In genomic region chr1:245590726-245591125, GRCh38 we compare ENCODE assay signal across 22 cellular contexts.
DNase-seq lines count a peak whose midpoint lies in the region; TF ChIP-seq lines count a peak whose summit lies in the region.
"Had no signal": no experiment of that assay in that cellular context is flagged by ENCODE, and none has a peak within 500 bp of the region (broad histone marks: within the 10 kb centered on the region; RNA-seq: fewer than 3 reads in every experiment).

No MANE protein-coding gene starts in this region.

- no peaks in the 10 kb centered on the region for H3K36me3 ChIP-seq in neural progenitor cell
- no peaks in the 10 kb centered on the region for H3K36me3 ChIP-seq in tibial artery
- H3K36me3 ChIP-seq: BLaER1, SJSA1 had no signal

- H3K9ac ChIP-seq in neural progenitor cell, result no peak overlapping the region
- H3K9ac ChIP-seq: BLaER1 had no signal

- H3K9me3 ChIP-seq in neural progenitor cell (ENCODE audit: low read depth) (no peaks in the 10 kb centered on the region), tibial artery (no peaks in the 10 kb centered on the region)
- H3K9me3 ChIP-seq: A549, BLaER1, SJSA1 had no signal

- H3K27me3 Mint-ChIP-seq in neural progenitor cell (ENCODE audit: insufficient read depth, low read depth) (no peaks in the 10 kb centered on the region), MCF 10A (ENCODE audit: insufficient read depth, unreplicated experiment) (no peaks in the 10 kb centered on the region)
- H3K27me3 Mint-ChIP-seq: CD4-positive, alpha-beta T cell had no signal

- POLR2A ChIA-PET in RWPE1 (lab: Yijun Ruan, JAX; ENCODE audit: low non-redundant PET) (no interaction called here), MCF 10A (lab: Yijun Ruan, JAX) (interaction anchor here (0.6 kb wide), 1 partner anchor 20 kb away, joined by 3 read pairs; no protein-coding TSS in a partner anchor), GM10248 (lab: Yijun Ruan, JAX) (no interaction called here)

- H3K4me3 ChIP-seq in neural progenitor cell (no peak overlapping the region), tibial artery (no peak overlapping the region)
- H3K4me3 ChIP-seq: A549, BLaER1, SJSA1 had no signal

- H2AFZ ChIP-seq in neural progenitor cell (replicated peaks), result no peak overlapping the region

- TF ChIP-seq CTCF in RWPE1 (conservative IDR thresholded peaks at IDR 0.05; ENCODE audit: low read depth) (no peak), neural progenitor cell (IDR thresholded peaks at IDR 0.05) (no peak), tibial artery (IDR thresholded peaks at IDR 0.05) (no peak), MCF 10A (IDR thresholded peaks at IDR 0.05; ENCODE audit: unreplicated experiment) (no peak), GM10248 (IDR thresholded peaks at IDR 0.05; ENCODE audit: control extremely low read depth, extremely low read depth, low read depth, missing control alignments) (no peak)

- H3K27me3 ChIP-seq in neural progenitor cell, result no peaks in the 10 kb centered on the region
- H3K27me3 ChIP-seq in tibial artery, result peaks cover 0 to 4% of the 10 kb centered on the region in 2 donors
- H3K27me3 ChIP-seq: BLaER1, SJSA1 had no signal

- BruUV-seq in MCF 10A (replicated peaks; lab: Mats Ljungman, UMichigan), result no TSS peak

- H3K27ac ChIP-seq in RWPE1 (no peak overlapping the region), neural progenitor cell (no peak overlapping the region), tibial artery (no peak overlapping the region)
- H3K27ac ChIP-seq: A549, BLaER1, SJSA1 had no signal

- DNase-seq in Daoy (ENCODE audit: low read depth) (peak; percentile 41), RWPE1 (ENCODE audit: low spot score) (peak; percentile 22), glomerular visceral epithelial cell (ENCODE audit: extremely low spot score) (peak; percentile 23), neural progenitor cell (ENCODE audit: low spot score) (no peak), tibial artery (no peak), head of caudate nucleus (no peak), MCF 10A (ENCODE audit: unreplicated experiment) (no peak), GM10248 (ENCODE audit: extremely low spot score) (no peak)
- DNase-seq: CD4-positive, alpha-beta T cell; COR-L47; DMS 273 treated with DMSO at 0.1 percent for 48 hours; DMS79 treated with DMSO at 0.1 percent for 48 hours; KBM-7; NCI-H1105; NCI-H2029 treated with DMSO at 0.1 percent for 48 hours; NCI-H226; NCI-H510A treated with DMSO at 0.1 percent for 48 hours; NCI-H774; NK-92 treated with Interleukin-12 subunit alpha and Interleukin-12 subunit beta, amount 100 ng/mL, for 24 hours had no signal

- H4K20me1 ChIP-seq in neural progenitor cell (ENCODE audit: low read depth), result no peaks in the 10 kb centered on the region
- H4K20me1 ChIP-seq: BLaER1 had no signal

- H3K9me3 Mint-ChIP-seq in neural progenitor cell (peaks cover 10% of the 10 kb centered on the region), MCF 10A (ENCODE audit: unreplicated experiment) (no peaks in the 10 kb centered on the region)
- H3K9me3 Mint-ChIP-seq: CD4-positive, alpha-beta T cell had no signal

- H3K27ac Mint-ChIP-seq in neural progenitor cell, result peak overlapping the region; percentile 38
- H3K27ac Mint-ChIP-seq in MCF 10A (ENCODE audit: low read depth, unreplicated experiment), result no peak overlapping the region
- H3K27ac Mint-ChIP-seq: CD4-positive, alpha-beta T cell had no signal

- H3K4me1 ChIP-seq in neural progenitor cell (peaks cover 8% of the 10 kb centered on the region), tibial artery (no peaks in the 10 kb centered on the region)
- H3K4me1 ChIP-seq: BLaER1 had no signal

- CTCF ChIA-PET in RWPE1 (lab: Yijun Ruan, JAX), result interaction anchor here (0.6 kb wide), 1 partner anchor 217 kb away, joined by 4 read pairs; no protein-coding TSS in a partner anchor
- CTCF ChIA-PET in MCF 10A (lab: Yijun Ruan, JAX), result interaction anchor here (0.7 kb wide), 1 partner anchor 370 kb away, joined by 3 read pairs; no protein-coding TSS in a partner anchor
- CTCF ChIA-PET in GM10248 (lab: Yijun Ruan, JAX), result no interaction called here

- H3F3A ChIP-seq in neural progenitor cell (ENCODE audit: low read depth), result peaks cover 9% of the 10 kb centered on the region

- no peak overlapping the region for H3K4me3 Mint-ChIP-seq in neural progenitor cell
- no peak overlapping the region for H3K4me3 Mint-ChIP-seq in MCF 10A (ENCODE audit: unreplicated experiment)
- H3K4me3 Mint-ChIP-seq: CD4-positive, alpha-beta T cell had no signal

- H3K4me2 ChIP-seq in neural progenitor cell, result no peak overlapping the region
- H3K4me2 ChIP-seq: A549, BLaER1 had no signal

- H3K4me1 Mint-ChIP-seq in neural progenitor cell (peaks cover 43% of the 10 kb centered on the region), MCF 10A (ENCODE audit: insufficient read depth, unreplicated experiment) (no peaks in the 10 kb centered on the region)

- H3K36me3 Mint-ChIP-seq in neural progenitor cell (peaks cover 2% of the 10 kb centered on the region), MCF 10A (ENCODE audit: insufficient read depth, unreplicated experiment) (no peaks in the 10 kb centered on the region)

- H3K79me2 ChIP-seq in neural progenitor cell (ENCODE audit: low read depth), result no peaks in the 10 kb centered on the region

- intact Hi-C loops in tibial artery (cut with DNase I; ENCODE audit: low total_unique reads) (no loop called here), head of caudate nucleus (cut with DNase I) (no loop called here), MCF 10A (cut with micrococcal nuclease) (loop anchor here (5.0 kb wide), 1 partner anchor 208 kb away; no protein-coding TSS in a partner anchor)

Comparison
In these comparisons a context has a peak if more than half of its experiments do, and no peak if none do; other contexts are left out.
1. DNase-seq: peak in Daoy (single experiment), RWPE1 (single experiment) and glomerular visceral epithelial cell (single experiment); none in neural progenitor cell (single experiment), tibial artery (0 of 2), head of caudate nucleus (0 of 42), MCF 10A (single experiment) and GM10248 (single experiment).